Comparison of ENCODE assay signal across 16 cellular contexts in genomic region chr2:95317123-95317500, GRCh38. TPM values are rescaled to one million over a fixed set of nuclear protein-coding genes. Genes with fewer than 3 reads are reported as not detected.
"Had no signal": no experiment of that assay in that cellular context is flagged by ENCODE, and none has a peak within 500 bp of the region (broad histone marks: within the 10 kb centered on the region; RNA-seq: fewer than 3 reads in every experiment).

No MANE protein-coding gene starts in this region.

- H3K4me1 ChIP-seq: psoas muscle, uterus had no signal

- H3K27me3 ChIP-seq: uterus had no signal

- H3K27ac ChIP-seq: psoas muscle, thoracic aorta, uterus had no signal

- H3K36me3 ChIP-seq: thoracic aorta, uterus had no signal

- H3K9me3 ChIP-seq: psoas muscle, thoracic aorta, uterus had no signal

- H3K4me3 ChIP-seq: lung, psoas muscle, thoracic aorta, uterus had no signal

- ATAC-seq: activated CD8-positive, alpha-beta T cell treated with anti-CD3 and anti-CD28 coated beads, Interleukin-2, amount 10 ng/mL, durations not matched to agents 7 days and 5 days; left cardiac atrium; natural killer cell treated with Interleukin-12 subunit alpha and Interleukin-12 subunit beta and Interleukin-15 and Interleukin-18, amount 100 ng/mL, for 72 hours; psoas muscle; sciatic nerve had no signal

- DNase-seq: activated CD4-positive, alpha-beta T cell treated with anti-CD3 and anti-CD28 coated beads for 48 hours; activated CD8-positive, alpha-beta T cell treated with anti-CD3 and anti-CD28 coated beads, Interleukin-2, amount 10 ng/mL, durations not matched to agents 7 days and 5 days; activated naive CD4-positive, alpha-beta T cell treated with Interleukin-2 at 50 U/mL for 16 hours; endodermal cell; erythroblast; hypothalamus; left cardiac atrium; occipital lobe; psoas muscle; uterus had no signal

RNA-seq across cellular contexts. Expression of gene KCNIP3, which starts 20.0 kb away (rescaled TPM):
- total RNA-seq: activated CD8-positive, alpha-beta T cell treated with anti-CD3 and anti-CD28 coated beads, Interleukin-2, amount 10 ng/mL, durations not matched to agents 7 days and 5 days; activated T-helper 1 cell treated with anti-CD3 and anti-CD28 coated beads, Interleukin-12 subunit alpha, Interleukin-12 subunit beta, Interleukin-2, Interleukin-4 antibody, amounts not matched to agents 30 ng/mL and 10 ng/mL and 1 ng/mL, durations not matched to agents 14 hours and 24 hours and 36 hours; natural killer cell treated with Interleukin-12 subunit alpha and Interleukin-12 subunit beta and Interleukin-15 and Interleukin-18, amount 100 ng/mL, for 72 hours; T-helper 1 cell treated with Interleukin-12 subunit alpha and Interleukin-12 subunit beta and Interleukin-4 antibody, amounts not matched to agents 30 ng/mL and 1 ng/mL, for 36 hours had no signal
